Comparison of ENCODE assay signal across 14 cellular contexts in genomic region chr9:130182090-130182909, GRCh38. TPM values are rescaled to one million over a fixed set of nuclear protein-coding genes. Genes with fewer than 3 reads are reported as not detected.
DNase-seq lines count a peak whose midpoint lies in the region; ATAC-seq, FAIRE-seq and TF ChIP-seq lines count a peak whose summit lies in the region.
"Had no signal": no experiment of that assay in that cellular context is flagged by ENCODE, and none has a peak within 500 bp of the region (broad histone marks: within the 10 kb centered on the region; RNA-seq: fewer than 3 reads in every experiment).

No MANE protein-coding gene starts in this region.

- no peaks in the 10 kb centered on the region for H3K27me3 Mint-ChIP-seq in endodermal cell (ENCODE audit: insufficient read depth)
- H3K27me3 Mint-ChIP-seq: naive thymus-derived CD8-positive, alpha-beta T cell had no signal

- no peak overlapping the region for H3K9ac ChIP-seq in endodermal cell (ENCODE audit: extremely low read depth, low read length, poor library complexity, severe bottlenecking)

- no peaks in the 10 kb centered on the region for H3K9me3 Mint-ChIP-seq in endodermal cell
- H3K9me3 Mint-ChIP-seq: activated CD4-positive, alpha-beta T cell treated with anti-CD3 and anti-CD28 coated beads, Interleukin-2, amount 10 ng/mL, durations not matched to agents 24 days and 14 days; naive thymus-derived CD8-positive, alpha-beta T cell had no signal

- H3K4me3 ChIP-seq in AG04450 (ENCODE audit: low read depth, low read length) = no peak overlapping the region
- H3K4me3 ChIP-seq in endodermal cell (ENCODE audit: low read length) = no peak overlapping the region
- no peak overlapping the region for H3K4me3 ChIP-seq in pancreas
- H3K4me3 ChIP-seq: heart left ventricle had no signal

- CTCF ChIA-PET in AG04450 (lab: Charles Lee) = interaction anchor here (0.5 kb wide), 1 partner anchor 54 kb away, joined by 3 read pairs; no protein-coding TSS in a partner anchor
- CTCF ChIA-PET in RWPE1 (lab: Yijun Ruan, JAX) = interaction anchor here (1.8 kb wide), 1 partner anchor 15 kb away, joined by 4 read pairs; no protein-coding TSS in a partner anchor

- peak overlapping the region; percentile 48 for H3K27ac Mint-ChIP-seq in endodermal cell
- H3K27ac Mint-ChIP-seq: activated CD4-positive, alpha-beta T cell treated with anti-CD3 and anti-CD28 coated beads, Interleukin-2, amount 10 ng/mL, durations not matched to agents 24 days and 14 days had no signal

- no peaks in the 10 kb centered on the region for H3K27me3 ChIP-seq in AG04450 (ENCODE audit: control insufficient read depth, insufficient read depth, low read length)
- H3K27me3 ChIP-seq in endodermal cell (ENCODE audit: control insufficient read depth, insufficient read depth, low read length, poor library complexity, severe bottlenecking) = no peaks in the 10 kb centered on the region
- H3K27me3 ChIP-seq in pancreas = no peaks in the 10 kb centered on the region
- H3K27me3 ChIP-seq: heart left ventricle had no signal

- H3K9me3 ChIP-seq in AG04450 (ENCODE audit: control insufficient read depth, insufficient read depth, low read length) (no peaks in the 10 kb centered on the region), endodermal cell (ENCODE audit: control insufficient read depth, low read length) (no peaks in the 10 kb centered on the region), pancreas (no peaks in the 10 kb centered on the region)
- H3K9me3 ChIP-seq: heart left ventricle had no signal

- DNase-seq in AG04450 (ENCODE audit: low read depth, low spot score) (no peak), RWPE1 (ENCODE audit: low spot score) (no peak), endodermal cell (no peak), pancreas (no peak), SIG-M5 (lab: John Stamatoyannopoulos, UW) (no peak), left lobe of liver (ENCODE audit: low spot score) (no peak), NCI-H226 (no peak)
- no peak for DNase-seq in stimulated activated CD4-positive, alpha-beta T cell treated with anti-CD3 and anti-CD28 coated beads, Interleukin-12 subunit alpha, Interleukin-12 subunit beta, amount 100 ng/mL, for 4 hours
- DNase-seq: activated CD4-positive, alpha-beta T cell treated with anti-CD3 and anti-CD28 coated beads, Interleukin-2, amount 10 ng/mL, durations not matched to agents 24 days and 14 days; heart left ventricle; naive thymus-derived CD8-positive, alpha-beta T cell; T-helper 1 cell had no signal

- POLR2A ChIA-PET in AG04450 (lab: Yijun Ruan, JAX) = no interaction called here
- POLR2A ChIA-PET in RWPE1 (lab: Yijun Ruan, JAX; ENCODE audit: low non-redundant PET) = interaction anchor here (0.6 kb wide), 1 partner anchor 9 kb away, joined by 4 read pairs; no protein-coding TSS in a partner anchor

- peaks cover 7% of the 10 kb centered on the region for H3K36me3 ChIP-seq in endodermal cell (ENCODE audit: control insufficient read depth, insufficient read depth, low read length)
- no peaks in the 10 kb centered on the region for H3K36me3 ChIP-seq in pancreas
- H3K36me3 ChIP-seq: heart left ventricle had no signal

- ATAC-seq in pancreas (no peak), left lobe of liver (no peak)
- ATAC-seq: naive thymus-derived CD8-positive, alpha-beta T cell had no signal

- TF ChIP-seq CTCF in AG04450 (IDR thresholded peaks at IDR 0.05; ENCODE audit: low read depth, low read length) (no peak), RWPE1 (conservative IDR thresholded peaks at IDR 0.05; ENCODE audit: low read depth) (no peak), endodermal cell (conservative IDR thresholded peaks at IDR 0.05) (peak; percentile 10), pancreas (IDR thresholded peaks at IDR 0.05) (no peak)

- WGBS in endodermal cell (ENCODE audit: insufficient coverage in 1 of 2, insufficient read length in 1 of 2), 2 experiments = 94 to 97% methylated on average over 9 to 26 of the region's 26 CpGs
- 80 to 83% methylated on average over 26 of the region's 26 CpGs for WGBS in pancreas, 2 donors

- H3K36me3 Mint-ChIP-seq in endodermal cell (ENCODE audit: low read depth) = no peaks in the 10 kb centered on the region
- H3K36me3 Mint-ChIP-seq: naive thymus-derived CD8-positive, alpha-beta T cell had no signal

- H3K4me1 Mint-ChIP-seq in endodermal cell = peaks cover 21% of the 10 kb centered on the region

- no peak for FAIRE-seq in pancreas (lab: Jason Lieb, UNC)
- FAIRE-seq: endometrium had no signal

- H3K27ac ChIP-seq in AG04450 (ENCODE audit: low read depth, low read length) = peak overlapping the region; percentile 21
- peak overlapping the region; percentile 71 for H3K27ac ChIP-seq in RWPE1
- peak overlapping the region; percentile 1 for H3K27ac ChIP-seq in endodermal cell (ENCODE audit: low read depth, low read length)
- peak overlapping the region; percentile 45 to 71 (median 60) for H3K27ac ChIP-seq in pancreas

- intact Hi-C loops in pancreas (cut with DNase I) = no loop called here

- no peak overlapping the region for H3K4me3 Mint-ChIP-seq in endodermal cell
- H3K4me3 Mint-ChIP-seq: activated CD4-positive, alpha-beta T cell treated with anti-CD3 and anti-CD28 coated beads, Interleukin-2, amount 10 ng/mL, durations not matched to agents 24 days and 14 days; naive thymus-derived CD8-positive, alpha-beta T cell had no signal

- no peaks in the 10 kb centered on the region for H3K4me1 ChIP-seq in endodermal cell (ENCODE audit: control insufficient read depth, insufficient read depth, low read length)
- H3K4me1 ChIP-seq in pancreas = no peaks in the 10 kb centered on the region

RNA-seq across cellular contexts. Expression of gene NCS1, which starts 10.1 kb away (rescaled TPM):
- 68.3 and 69.9 TPM in 2 replicates for polyA plus RNA-seq in AG04450 (2011; rRNA removed)
- 57.8 and 68.3 TPM in 2 replicates for polyA minus RNA-seq in AG04450 (2011; rRNA and poly(A)+ RNA removed)
- 10 to 100 TPM; 40.6 to 47.7 TPM for total RNA-seq in endodermal cell
- 26.5 TPM for polyA plus RNA-seq in endodermal cell (2013, experiment 1 of 2)
- 28.0 TPM for polyA plus RNA-seq in endodermal cell (2013, experiment 2 of 2)
- total RNA-seq in pancreas = 1 to 10 TPM; 3.0 to 8.6 (median 5.5) TPM
- 1 to 10 TPM; 4.7 to 4.8 TPM for polyA plus RNA-seq in pancreas
- 2.5 TPM for total RNA-seq in left lobe of liver
- total RNA-seq: naive thymus-derived CD8-positive, alpha-beta T cell; OCI-LY7 had no signal

Comparison
In these comparisons a context has a peak if more than half of its experiments do, and no peak if none do; other contexts are left out.
1. H3K27ac ChIP-seq: peak in every context shown above with its lines; median percentile 71 in RWPE1; 60 in pancreas; 21 in AG04450; 1 in endodermal cell.
2. RNA of gene NCS1, which starts 10.1 kb away (total RNA-seq): 40.6 to 47.7 TPM in endodermal cell; 3.0 to 8.6 TPM in pancreas and 2.5 TPM in left lobe of liver (single experiment); every median in the first group is over 4 times any median in the second.